Comparison of ENCODE assay signal across 27 cellular contexts in genomic region chr1:174324493-174324892, GRCh38.
DNase-seq lines count a peak whose midpoint lies in the region; ATAC-seq, FAIRE-seq and TF ChIP-seq lines count a peak whose summit lies in the region.
"Had no signal": no experiment of that assay in that cellular context is flagged by ENCODE, and none has a peak within 500 bp of the region (broad histone marks: within the 10 kb centered on the region; RNA-seq: fewer than 3 reads in every experiment).

No MANE protein-coding gene starts in this region.

- H3K4me1 Mint-ChIP-seq in naive B cell, result peaks cover 22 to 31% (median 26%) of the 10 kb centered on the region in 3 donors
- peaks cover 11% of the 10 kb centered on the region for H3K4me1 Mint-ChIP-seq in activated CD4-positive, alpha-beta memory T cell treated with anti-CD3 and anti-CD28 coated beads, Interleukin-2, amount 10 ng/mL, durations not matched to agents 7 days and 5 days
- peaks cover 10 to 25% of the 10 kb centered on the region in 2 donors for H3K4me1 Mint-ChIP-seq in effector memory CD8-positive, alpha-beta T cell (ENCODE audit: low read depth in 2 of 2)

- intact Hi-C loops in Panc1 (cut with micrococcal nuclease; ENCODE audit: unreplicated experiment), result no loop called here

- H3K27me3 ChIP-seq in BLaER1 (no peaks in the 10 kb centered on the region), Panc1 (ENCODE audit: control insufficient read depth, insufficient read depth, low read length) (no peaks in the 10 kb centered on the region)
- H3K27me3 ChIP-seq: BE2C, MG63 had no signal

- H3K27me3 Mint-ChIP-seq in naive B cell, result no peaks in the 10 kb centered on the region
- H3K27me3 Mint-ChIP-seq in activated CD4-positive, alpha-beta memory T cell treated with anti-CD3 and anti-CD28 coated beads, Interleukin-2, amount 10 ng/mL, durations not matched to agents 7 days and 5 days, result no peaks in the 10 kb centered on the region
- H3K27me3 Mint-ChIP-seq in effector memory CD8-positive, alpha-beta T cell, result no peaks in the 10 kb centered on the region
- H3K27me3 Mint-ChIP-seq: CD4-positive, alpha-beta T cell; IgD-negative memory B cell had no signal

- H3K9me3 Mint-ChIP-seq in naive B cell, result peaks cover 20 to 64% (median 57%) of the 10 kb centered on the region in 7 donors
- peaks cover 51% of the 10 kb centered on the region for H3K9me3 Mint-ChIP-seq in activated CD4-positive, alpha-beta memory T cell treated with anti-CD3 and anti-CD28 coated beads, Interleukin-2, amount 10 ng/mL, durations not matched to agents 7 days and 5 days
- peaks cover 8 to 30% of the 10 kb centered on the region in 2 donors for H3K9me3 Mint-ChIP-seq in effector memory CD8-positive, alpha-beta T cell

- peak overlapping the region; percentile 28 to 77 (median 64) for H3K4me3 Mint-ChIP-seq in naive B cell
- H3K4me3 Mint-ChIP-seq in activated CD4-positive, alpha-beta memory T cell treated with anti-CD3 and anti-CD28 coated beads, Interleukin-2, amount 10 ng/mL, durations not matched to agents 7 days and 5 days, result no peak overlapping the region
- peak overlapping the region in 1 of 2 donors; percentile 28 for H3K4me3 Mint-ChIP-seq in effector memory CD8-positive, alpha-beta T cell
- H3K4me3 Mint-ChIP-seq: CD4-positive, alpha-beta T cell had no signal

- peak overlapping the region; percentile 7; the same call in 1 of the 2 replicates for H3K9ac ChIP-seq in BLaER1

- POLR2A ChIA-PET in Panc1 (lab: Charles Lee), result no interaction called here
- POLR2A ChIA-PET in activated CD4-positive, alpha-beta memory T cell treated with anti-CD3 and anti-CD28 coated beads, Interleukin-2, amount 10 ng/mL, durations not matched to agents 7 days and 5 days (lab: Charles Lee), result no interaction called here

- H3K27ac Mint-ChIP-seq in naive B cell, result peak overlapping the region in 4 of 6 donors; percentile 56 to 92 (median 84)
- H3K27ac Mint-ChIP-seq in activated CD4-positive, alpha-beta memory T cell treated with anti-CD3 and anti-CD28 coated beads, Interleukin-2, amount 10 ng/mL, durations not matched to agents 7 days and 5 days, result no peak overlapping the region
- H3K27ac Mint-ChIP-seq in effector memory CD8-positive, alpha-beta T cell, result peak overlapping the region in 1 of 2 donors; percentile 5
- H3K27ac Mint-ChIP-seq: CD4-positive, alpha-beta T cell had no signal

- no peak for DNase-seq in GM12892 (ENCODE audit: insufficient read length)
- DNase-seq in Panc1 (ENCODE audit: low read depth, low spot score), result no peak
- no peak for DNase-seq in naive B cell
- DNase-seq in activated CD4-positive, alpha-beta memory T cell treated with anti-CD3 and anti-CD28 coated beads, Interleukin-2, amount 10 ng/mL, durations not matched to agents 7 days and 5 days, result no peak
- no peak for DNase-seq in effector memory CD8-positive, alpha-beta T cell
- no peak for DNase-seq in DMS153 treated with DMSO at 0.1 percent for 48 hours (lab: John Stamatoyannopoulos, UW; ENCODE audit: unreplicated experiment)
- DNase-seq: BE2C; CD4-positive, alpha-beta T cell; COR-L47; DMS 273 treated with DMSO at 0.1 percent for 48 hours; DND-41; MG63; NCI-H1048; NCI-H1436; NCI-H187 treated with DMSO at 0.1 percent for 48 hours; NCI-H345; NCI-H524; NCI-H82; PC-3; RPMI8226; SHP77 had no signal

- H3K36me3 ChIP-seq in BLaER1 (peaks cover 40% of the 10 kb centered on the region), Panc1 (ENCODE audit: control insufficient read depth, insufficient read depth, low read length) (no peaks in the 10 kb centered on the region; the same call in 1 of the 2 replicates)
- H3K36me3 ChIP-seq: BE2C, MG63 had no signal

- H3K36me3 Mint-ChIP-seq in naive B cell, result peaks cover 40 to 62% of the 10 kb centered on the region in 2 donors
- peaks cover 56% of the 10 kb centered on the region for H3K36me3 Mint-ChIP-seq in activated CD4-positive, alpha-beta memory T cell treated with anti-CD3 and anti-CD28 coated beads, Interleukin-2, amount 10 ng/mL, durations not matched to agents 7 days and 5 days (ENCODE audit: low read depth)
- H3K36me3 Mint-ChIP-seq in effector memory CD8-positive, alpha-beta T cell (ENCODE audit: insufficient read depth), result peaks cover 2% of the 10 kb centered on the region

- H3K9me3 ChIP-seq in BLaER1 (peaks cover 77% of the 10 kb centered on the region), Panc1 (ENCODE audit: control insufficient read depth, insufficient read depth, low read depth, low read length) (peaks cover 54% of the 10 kb centered on the region)
- H3K9me3 ChIP-seq: BE2C had no signal

- H4K20me1 ChIP-seq in BLaER1, result no peaks in the 10 kb centered on the region

- peaks cover 24% of the 10 kb centered on the region for H3K4me1 ChIP-seq in BLaER1
- H3K4me1 ChIP-seq in Panc1 (ENCODE audit: control insufficient read depth, insufficient read depth, low read length), result no peaks in the 10 kb centered on the region
- H3K4me1 ChIP-seq: A549, BE2C had no signal

- no peak for TF ChIP-seq CTCF in Panc1 (IDR thresholded peaks at IDR 0.05)

- H3K27ac ChIP-seq in BLaER1 (peak overlapping the region; percentile 83), Panc1 (ENCODE audit: low read length) (no peak overlapping the region)
- H3K27ac ChIP-seq: A549 had no signal

- H3K4me2 ChIP-seq in BLaER1, result peak overlapping the region; percentile 61
- H3K4me2 ChIP-seq: A549 had no signal

- H3K4me3 ChIP-seq in BLaER1 (peak overlapping the region; percentile 44; the same call in 1 of the 2 replicates), Panc1 (ENCODE audit: low read depth in 2 of 2, low read length in 2 of 2) (no peak overlapping the region)
- H3K4me3 ChIP-seq: A549, MG63 had no signal

- no peak for TF ChIP-seq POLR2A in GM12892 (IDR thresholded peaks at IDR 0.05; ENCODE audit: low read depth, low read length)

- BruUV-seq in Panc1 (replicated peaks; lab: Mats Ljungman, UMichigan), result TSS peak; percentile 11

- CTCF ChIA-PET in Panc1 (lab: Charles Lee), result no interaction called here
- CTCF ChIA-PET in activated CD4-positive, alpha-beta memory T cell treated with anti-CD3 and anti-CD28 coated beads, Interleukin-2, amount 10 ng/mL, durations not matched to agents 7 days and 5 days (lab: Charles Lee), result no interaction called here

- in situ Hi-C loops in Panc1 (cut with HindIII; ENCODE audit: low pct_unique_long_range_greater_than_20kb, low sequenced_read_pairs), result no loop called here

- ATAC-seq in Panc1, result no peak
- no peak for ATAC-seq in naive B cell (ENCODE audit: low read depth in 2 of 2)
- no peak for ATAC-seq in effector memory CD8-positive, alpha-beta T cell (replicated peaks)
- ATAC-seq: A549, HCT116, PC-3 had no signal

- FAIRE-seq in GM12892 (lab: Jason Lieb, UNC), result peak; percentile 42
- FAIRE-seq: A549, GM18507, H1 had no signal
